In genomic region chr19:38561053-38561606, GRCh38 we compare ENCODE assay signal across 20 cellular contexts.
"Had no signal": no experiment of that assay in that cellular context is flagged by ENCODE, and none has a peak within 500 bp of the region (broad histone marks: within the 10 kb centered on the region; RNA-seq: fewer than 3 reads in every experiment).

No MANE protein-coding gene starts in this region.

- H3K27me3 ChIP-seq: thyroid gland had no signal

- H3K27ac ChIP-seq: body of pancreas, gastroesophageal sphincter, neutrophil, parathyroid adenoma, sigmoid colon had no signal

- H3K4me3 ChIP-seq: body of pancreas, gastroesophageal sphincter, heart left ventricle, sigmoid colon, spleen, thyroid gland had no signal

- H3K36me3 Mint-ChIP-seq: activated naive CD8-positive, alpha-beta T cell treated with anti-CD3 and anti-CD28 coated beads, Interleukin-2, amount 10 ng/mL, durations not matched to agents 7 days and 5 days; immature natural killer cell; natural killer cell; T-cell had no signal

- H3K9ac ChIP-seq: parathyroid adenoma had no signal

- H3K27ac Mint-ChIP-seq: activated naive CD8-positive, alpha-beta T cell treated with anti-CD3 and anti-CD28 coated beads, Interleukin-2, amount 10 ng/mL, durations not matched to agents 7 days and 5 days; immature natural killer cell; natural killer cell had no signal

- H3K36me3 ChIP-seq: gastroesophageal sphincter, heart left ventricle, neutrophil, sigmoid colon, spleen, thyroid gland had no signal

- ATAC-seq: activated CD4-positive, CD25-positive, alpha-beta regulatory T cell treated with anti-CD3 and anti-CD28 coated beads, Interleukin-2, amount 50 U/mL, for 24 hours; gastroesophageal sphincter; natural killer cell; SK-N-SH treated with all-trans-retinoic acid at 6 μM for 48 hours; T-cell had no signal

- H3K79me2 ChIP-seq: parathyroid adenoma had no signal

- FAIRE-seq: colon, endometrium had no signal

- H3K9me3 Mint-ChIP-seq: activated CD4-positive, alpha-beta T cell treated with anti-CD3 and anti-CD28 coated beads, Interleukin-2, amount 10 ng/mL, durations not matched to agents 7 days and 5 days; activated naive CD8-positive, alpha-beta T cell treated with anti-CD3 and anti-CD28 coated beads, Interleukin-2, amount 10 ng/mL, durations not matched to agents 7 days and 5 days; immature natural killer cell; natural killer cell; T-cell had no signal

- H3K4me1 ChIP-seq: body of pancreas, parathyroid adenoma had no signal

- H3K9me3 ChIP-seq: body of pancreas, heart left ventricle, neutrophil, sigmoid colon, spleen, thyroid gland had no signal

- DNase-seq: activated CD4-positive, alpha-beta T cell treated with anti-CD3 and anti-CD28 coated beads, Interleukin-2, amount 10 ng/mL, durations not matched to agents 7 days and 5 days; activated naive CD4-positive, alpha-beta T cell; activated naive CD8-positive, alpha-beta T cell treated with anti-CD3 and anti-CD28 coated beads, Interleukin-2, amount 10 ng/mL, durations not matched to agents 7 days and 5 days; body of pancreas; heart left ventricle; immature natural killer cell; natural killer cell; sigmoid colon; spleen; stimulated activated CD4-positive, alpha-beta T cell treated with anti-CD3 and anti-CD28 coated beads, Interleukin-4, amount 100 ng/mL, for 4 hours; stimulated activated naive CD4-positive, alpha-beta T cell; T-cell; thyroid gland had no signal

- H2AFZ ChIP-seq: parathyroid adenoma had no signal

- H3K4me3 Mint-ChIP-seq: activated CD4-positive, alpha-beta T cell treated with anti-CD3 and anti-CD28 coated beads, Interleukin-2, amount 10 ng/mL, durations not matched to agents 7 days and 5 days; activated naive CD8-positive, alpha-beta T cell treated with anti-CD3 and anti-CD28 coated beads, Interleukin-2, amount 10 ng/mL, durations not matched to agents 7 days and 5 days; natural killer cell had no signal
